In the genomic region with DNA sequence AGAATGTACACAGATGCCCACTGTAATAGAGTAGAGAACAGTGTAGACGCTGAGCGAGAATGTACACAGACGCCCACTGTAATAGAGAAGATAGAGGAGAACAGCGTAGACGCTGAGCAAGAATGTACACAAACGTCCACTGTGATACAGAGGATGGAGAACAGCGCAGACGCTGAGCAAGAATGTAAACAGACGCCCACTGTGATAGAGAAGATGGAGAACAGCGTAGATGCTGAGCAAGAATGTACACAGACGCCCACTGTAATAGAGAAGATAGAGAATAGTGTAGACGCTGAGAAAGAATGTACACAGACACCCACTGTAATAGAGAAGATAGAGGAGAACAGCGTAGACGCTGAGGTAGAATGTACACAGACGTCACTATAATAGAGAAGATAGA, we compare ENCODE assay signal across 26 cellular contexts.
DNase-seq lines count a peak whose midpoint lies in the region; ATAC-seq, FAIRE-seq and TF ChIP-seq lines count a peak whose summit lies in the region.
"Had no signal": no experiment of that assay in that cellular context is flagged by ENCODE, and none has a peak within 500 bp of the region (broad histone marks: within the 10 kb centered on the region; RNA-seq: fewer than 3 reads in every experiment).

No MANE protein-coding gene starts in this region.

- CTCF ChIA-PET in IMR-90 (lab: Yijun Ruan, JAX) (no interaction called here), GM12878 (lab: Yijun Ruan, JAX) (no interaction called here)

- H2AK9ac ChIP-seq in IMR-90 (replicated peaks; ENCODE audit: low read depth, low read length, poor library complexity), result no peak overlapping the region

- POLR2A ChIA-PET in IMR-90 (lab: Charles Lee; ENCODE audit: unreplicated experiment) (no interaction called here), GM12878 (lab: Charles Lee) (no interaction called here)

- H4K5ac ChIP-seq in IMR-90 (ENCODE audit: low read depth, low read length), result no peak overlapping the region

- H3K36me3 ChIP-seq in IMR-90 (ENCODE audit: control insufficient read depth, insufficient read depth, low read length) (no peaks in the 10 kb centered on the region), GM12878 (ENCODE audit: control insufficient read depth in 2 of 2, insufficient read depth in 2 of 2, low read length in 1 of 2) (no peaks in the 10 kb centered on the region), Karpas-422 (ENCODE audit: insufficient read depth, low read length) (no peaks in the 10 kb centered on the region)
- H3K36me3 ChIP-seq: BE2C, BLaER1 had no signal

- H3K9me3 ChIP-seq in IMR-90 (ENCODE audit: control insufficient read depth, insufficient read depth, low read length) (no peaks in the 10 kb centered on the region), GM12878 (replicated peaks; ENCODE audit: control insufficient read depth, insufficient read depth, low read length) (no peaks in the 10 kb centered on the region), Karpas-422 (ENCODE audit: low read length) (no peaks in the 10 kb centered on the region)
- H3K9me3 ChIP-seq: BE2C, BLaER1 had no signal

- no peak overlapping the region for H2BK120ac ChIP-seq in IMR-90 (ENCODE audit: low read depth, low read length)

- no peaks in the 10 kb centered on the region for H3K9me1 ChIP-seq in IMR-90 (ENCODE audit: insufficient read depth, low read length)

- no peak for TF ChIP-seq CTCF in IMR-90 (conservative IDR thresholded peaks at IDR 0.05; ENCODE audit: low read depth, low read length)
- no peak for TF ChIP-seq CTCF in GM12878 (IDR thresholded peaks at IDR 0.05 in 2 of 3, conservative IDR thresholded peaks at IDR 0.05 in 1 of 3; ENCODE audit: control insufficient read depth in 2 of 3, extremely low read depth in 1 of 3, insufficient read depth in 1 of 3, low read depth in 3 of 3, low read length in 3 of 3)
- no peak for TF ChIP-seq CTCF in fibroblast of villous mesenchyme (IDR thresholded peaks at IDR 0.05; ENCODE audit: insufficient read depth, low read depth, low read length)

- H3K23ac ChIP-seq in IMR-90 (ENCODE audit: low read depth, low read length), result no peak overlapping the region

- H4K91ac ChIP-seq in IMR-90 (ENCODE audit: insufficient read depth, low read depth, low read length), result no peak overlapping the region

- RAD21 ChIA-PET in GM12878 (lab: Charles Lee; ENCODE audit: unreplicated experiment), result no interaction called here

- no peak for TF ChIP-seq RAD21 in IMR-90 (IDR thresholded peaks at IDR 0.05; ENCODE audit: low read length)
- no peak for TF ChIP-seq RAD21 in GM12878 (IDR thresholded peaks at IDR 0.05; ENCODE audit: insufficient read depth, low read depth, low read length)

- no peaks in the 10 kb centered on the region for H3K79me2 ChIP-seq in GM12878 (ENCODE audit: control insufficient read depth, insufficient read depth, low read length)
- H3K79me2 ChIP-seq in Karpas-422 (ENCODE audit: low read length), result peaks cover 62% of the 10 kb centered on the region

- H3K79me1 ChIP-seq in IMR-90 (ENCODE audit: low read depth in 1 of 2, low read length in 2 of 2), result peaks cover 0 to 3% of the 10 kb centered on the region in 2 experiments; a peak in 2 of 4 replicates

- H2AFZ ChIP-seq in IMR-90 (replicated peaks; ENCODE audit: low read length, poor library complexity), result no peak overlapping the region
- no peak overlapping the region for H2AFZ ChIP-seq in GM12878 (ENCODE audit: control insufficient read depth, low read depth, low read length)
- H2AFZ ChIP-seq in Karpas-422 (ENCODE audit: low read length), result no peak overlapping the region

- no peaks in the 10 kb centered on the region for H3K9me2 ChIP-seq in Karpas-422 (replicated peaks; ENCODE audit: insufficient read depth, low read length)

- TF ChIP-seq EP300 in GM12878 (IDR thresholded peaks at IDR 0.05; ENCODE audit: borderline replicate concordance in 1 of 2, control insufficient read depth in 1 of 2, low read depth in 2 of 2, low read length in 2 of 2), result no peak

- H3K56ac ChIP-seq in IMR-90 (ENCODE audit: extremely low read depth, insufficient read depth, low read length), result no peak overlapping the region

- no peak for FAIRE-seq in GM12878 (lab: Jason Lieb, UNC)
- FAIRE-seq: A204.1, GM12891, GM19239 had no signal

- no peak overlapping the region for H3K4me2 ChIP-seq in IMR-90 (ENCODE audit: low read depth, low read length)
- H3K4me2 ChIP-seq in GM12878 (ENCODE audit: control insufficient read depth, insufficient read depth), result no peak overlapping the region
- no peak overlapping the region for H3K4me2 ChIP-seq in Karpas-422 (ENCODE audit: low read depth, low read length, poor library complexity, severe bottlenecking)
- H3K4me2 ChIP-seq: BLaER1 had no signal

- no peak overlapping the region for H2BK15ac ChIP-seq in IMR-90 (ENCODE audit: low read depth, low read length)

- SMC1A ChIA-PET in GM12878 (lab: Charles Lee; ENCODE audit: uncharacterized antibody, unreplicated experiment), result no interaction called here

- dilution Hi-C loops in IMR-90 (cut with HindIII; ENCODE audit: low sequenced_read_pairs, unreplicated experiment), result no loop called here

- intact Hi-C loops in IMR-90 (cut with micrococcal nuclease) (no loop called here), GM12878 (cut with micrococcal nuclease; ENCODE audit: unreplicated experiment) (no loop called here)

- TF ChIP-seq POLR2A in IMR-90 (IDR thresholded peaks at IDR 0.05; ENCODE audit: low read depth, low read length), result no peak
- no peak for TF ChIP-seq POLR2A in GM12878 (IDR thresholded peaks at IDR 0.05; ENCODE audit: low read depth, low read length)

- DNase-seq in IMR-90, result peak; percentile 59
- no peak for DNase-seq in GM12878 (ENCODE audit: low read depth, low spot score)
- DNase-seq in fibroblast of villous mesenchyme (ENCODE audit: low read depth), result peak; percentile 20
- DNase-seq in Karpas-422, result no peak
- DNase-seq: 8988T; ACHN; BE2C; C1 segment of cervical spinal cord; CD4-positive, alpha-beta memory T cell; CD4-positive, CD25-positive, alpha-beta regulatory T cell; CD8-positive, alpha-beta memory T cell; COR-L47; DMS 273 treated with DMSO at 0.1 percent for 48 hours; DMS153; DMS53; DMS79; DND-41; EL; GDM1 had no signal

- H3K27ac ChIP-seq in IMR-90 (ENCODE audit: insufficient read depth, low read length), result no peak overlapping the region
- H3K27ac ChIP-seq in GM12878 (ENCODE audit: control insufficient read depth, insufficient read depth), result no peak overlapping the region
- H3K27ac ChIP-seq in Karpas-422 (ENCODE audit: low read length), result no peak overlapping the region
- H3K27ac ChIP-seq: BLaER1 had no signal

- H2BK5ac ChIP-seq in IMR-90 (ENCODE audit: low read depth, low read length, poor library complexity, severe bottlenecking), result no peak overlapping the region

- in situ Hi-C loops in IMR-90 (cut with MboI; ENCODE audit: low sequenced_read_pairs) (no loop called here), GM12878 (cut with MboI) (no loop called here)

- no peaks in the 10 kb centered on the region for H3K4me1 ChIP-seq in IMR-90 (ENCODE audit: control insufficient read depth, insufficient read depth, low read length)
- no peaks in the 10 kb centered on the region for H3K4me1 ChIP-seq in GM12878 (ENCODE audit: control insufficient read depth, insufficient read depth, low read length)
- peaks cover 47% of the 10 kb centered on the region for H3K4me1 ChIP-seq in Karpas-422 (ENCODE audit: low read length)
- H3K4me1 ChIP-seq: BLaER1 had no signal

- H3K18ac ChIP-seq in IMR-90 (ENCODE audit: low read depth, low read length), result no peak overlapping the region

- no peak overlapping the region for H3K4me3 ChIP-seq in IMR-90 (ENCODE audit: insufficient read depth, low read depth, low read length)
- H3K4me3 ChIP-seq in GM12878, result no peak overlapping the region
- H3K4me3 ChIP-seq in fibroblast of villous mesenchyme (ENCODE audit: low read depth, low read length), result no peak overlapping the region
- H3K4me3 ChIP-seq in Karpas-422 (ENCODE audit: low read length), result no peak overlapping the region
- H3K4me3 ChIP-seq: BLaER1 had no signal

- H4K20me1 ChIP-seq in IMR-90 (ENCODE audit: insufficient read depth, low read length), result no peaks in the 10 kb centered on the region
- H4K20me1 ChIP-seq in GM12878 (ENCODE audit: control insufficient read depth, insufficient read depth), result no peaks in the 10 kb centered on the region
- no peaks in the 10 kb centered on the region for H4K20me1 ChIP-seq in Karpas-422 (ENCODE audit: insufficient read depth, low read depth, low read length)
- H4K20me1 ChIP-seq: BLaER1 had no signal

- no TSS peak for BruUV-seq in IMR-90 (replicated peaks; lab: Mats Ljungman, UMichigan)
- no TSS peak for BruUV-seq in GM12878 (replicated peaks; lab: Mats Ljungman, UMichigan)

- no peak overlapping the region for H3K4ac ChIP-seq in IMR-90 (ENCODE audit: low read depth, low read length)

- no peak overlapping the region for H3K14ac ChIP-seq in IMR-90 (replicated peaks; ENCODE audit: low read depth, low read length)

- no peak overlapping the region for H4K8ac ChIP-seq in IMR-90 (ENCODE audit: low read depth in 2 of 2, low read length in 2 of 2)

- H3K9ac ChIP-seq in IMR-90 (ENCODE audit: low read depth, low read length) (no peak overlapping the region), GM12878 (ENCODE audit: control insufficient read depth, insufficient read depth, low read length) (no peak overlapping the region), Karpas-422 (ENCODE audit: low read length) (no peak overlapping the region)
- H3K9ac ChIP-seq: BLaER1 had no signal

- H2AK5ac ChIP-seq in IMR-90 (ENCODE audit: low read depth, low read length), result no peak overlapping the region

- 71% methylated on average over 10 of the region's 15 CpGs; no CpG with 5 or more reads in 1 of the 2 experiments for WGBS in IMR-90 (ENCODE audit: extremely low coverage in 2 of 2, insufficient read length in 1 of 2), 2 experiments
- 96% methylated on average over 15 of the region's 15 CpGs for WGBS in GM12878 (ENCODE audit: insufficient coverage, insufficient replicate concordance, low lambda C conversion rate, missing lambda C conversion rate)

- no peaks in the 10 kb centered on the region for H3K27me3 ChIP-seq in IMR-90 (ENCODE audit: control insufficient read depth, insufficient read depth, low read length)
- no peaks in the 10 kb centered on the region for H3K27me3 ChIP-seq in GM12878 (replicated peaks in 1 of 2; ENCODE audit: control insufficient read depth in 2 of 2, insufficient read depth in 2 of 2, low read length in 1 of 2)
- H3K27me3 ChIP-seq in Karpas-422 (ENCODE audit: low read length), result no peaks in the 10 kb centered on the region
- H3K27me3 ChIP-seq: BE2C, BLaER1 had no signal

- H2BK20ac ChIP-seq in IMR-90 (ENCODE audit: low read depth, low read length), result no peak overlapping the region

- no peak for ATAC-seq in IMR-90 (ENCODE audit: low read depth)
- ATAC-seq in GM12878, result no peak
- no peak for ATAC-seq in GM21423 (IDR thresholded peaks at IDR 0.05; ENCODE audit: unreplicated experiment)
- no peak for ATAC-seq in GM21723 (IDR thresholded peaks at IDR 0.05; ENCODE audit: unreplicated experiment)
- ATAC-seq in HG02610 (IDR thresholded peaks at IDR 0.05; ENCODE audit: unreplicated experiment), result no peak

TF ChIP-seq in IMR-90, 13 proteins besides CTCF, POLR2A, EP300 and RAD21 (continues in another document):
- TF ChIP-seq CHD1 (IDR thresholded peaks at IDR 0.05; ENCODE audit: low read depth, low read length), result no peak

TF ChIP-seq in GM12878, 131 proteins besides CTCF, POLR2A, EP300 and RAD21 (continues in another document):
- no peak for TF ChIP-seq SIN3A (IDR thresholded peaks at IDR 0.05; ENCODE audit: low read depth, low read length)

Comparison
In these comparisons a context has a peak if more than half of its experiments do, and no peak if none do; other contexts are left out.
1. DNase-seq: peak in IMR-90 (single experiment) and fibroblast of villous mesenchyme (single experiment); none in GM12878 (single experiment) and Karpas-422 (single experiment).